ENCODE assay signal across 21 cellular contexts in genomic region chr2:100350661-100351185, GRCh38. TPM values are rescaled to one million over a fixed set of nuclear protein-coding genes. Genes with fewer than 3 reads are reported as not detected.
DNase-seq lines count a peak whose midpoint lies in the region; ATAC-seq lines count a peak whose summit lies in the region.
"Had no signal": no experiment of that assay in that cellular context is flagged by ENCODE, and none has a peak within 500 bp of the region (broad histone marks: within the 10 kb centered on the region; RNA-seq: fewer than 3 reads in every experiment).

No MANE protein-coding gene starts in this region.

- peak; percentile 15 for DNase-seq in ELF-1 (ENCODE audit: low read depth, low spot score)
- peak; percentile 53 for DNase-seq in NCI-H146 (lab: John Stamatoyannopoulos, UW)
- DNase-seq in astrocyte of the hippocampus (ENCODE audit: low read depth, low spot score) = peak; percentile 60
- peak; percentile 66 for DNase-seq in renal cortical epithelial cell (ENCODE audit: low read depth)
- DNase-seq in HT-29 (ENCODE audit: low spot score) = no peak
- DNase-seq in NCI-H510A (lab: John Stamatoyannopoulos, UW) = no peak
- DNase-seq: activated CD4-positive, alpha-beta memory T cell treated with anti-CD3 and anti-CD28 coated beads, Interleukin-2, amount 10 ng/mL, durations not matched to agents 7 days and 5 days; amygdala; central memory CD4-positive, alpha-beta T cell; foreskin melanocyte; islet precursor cell; mesenchymal stem cell; naive thymus-derived CD4-positive, alpha-beta T cell; NCI-H187; NCI-H446 treated with DMSO at 0.1 percent for 48 hours; RPMI8226; SK-N-SH had no signal

- ATAC-seq in HG02798 (IDR thresholded peaks at IDR 0.05; ENCODE audit: poor library complexity, unreplicated experiment) = no peak
- ATAC-seq: HCT116; naive thymus-derived CD4-positive, alpha-beta T cell; stimulated activated effector memory CD8-positive, alpha-beta T cell treated with anti-CD3 and anti-CD28 coated beads, Interleukin-12 subunit alpha, Interleukin-12 subunit beta, amount 100 ng/mL, for 72 hours; WTC11 had no signal

RNA-seq across cellular contexts. Expression of gene LONRF2, which starts 28.4 kb away (rescaled TPM):
- total RNA-seq in renal cortical epithelial cell = 0.17 and 0.35 TPM in 2 replicates
- 0.29 and 0.79 TPM in 2 replicates for total RNA-seq in HT-29 (2014; rRNA removed; shearing (Covaris generic))

Comparison
In these comparisons a context has a peak if more than half of its experiments do, and no peak if none do; other contexts are left out.
1. DNase-seq: peak in ELF-1 (single experiment), NCI-H146 (single experiment), astrocyte of the hippocampus (single experiment) and renal cortical epithelial cell (single experiment); none in HT-29 (single experiment) and NCI-H510A (single experiment).